ENCODE assay signal across 24 cellular contexts in the genomic region with DNA sequence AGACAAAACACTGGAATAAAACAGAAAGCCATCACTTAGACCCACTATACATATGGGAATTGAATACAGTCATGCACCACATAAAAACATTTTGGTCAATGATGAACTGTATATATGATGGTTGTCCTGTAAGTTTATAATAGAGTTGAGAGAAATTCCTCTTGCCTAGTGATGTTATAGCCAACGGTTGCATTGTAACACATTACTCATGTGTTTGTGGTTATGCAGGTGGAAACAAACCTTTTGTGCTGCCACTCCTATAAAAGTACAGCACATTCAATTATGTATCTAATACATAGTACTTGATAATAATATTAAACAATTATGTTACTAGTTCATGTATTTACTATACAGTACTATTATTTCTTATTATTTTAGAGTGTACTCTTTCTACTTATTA.
DNase-seq lines count a peak whose midpoint lies in the region; ATAC-seq and TF ChIP-seq lines count a peak whose summit lies in the region.
"Had no signal": no experiment of that assay in that cellular context is flagged by ENCODE, and none has a peak within 500 bp of the region (broad histone marks: within the 10 kb centered on the region; RNA-seq: fewer than 3 reads in every experiment).

No MANE protein-coding gene starts in this region.

- no peak overlapping the region for H3K9ac ChIP-seq in PC-3 (ENCODE audit: low read length)
- H3K9ac ChIP-seq: BLaER1 had no signal

- CTCF ChIA-PET in PC-3 (lab: Charles Lee), result no interaction called here

- H3K9me2 ChIP-seq in PC-3 (replicated peaks; ENCODE audit: low read length), result no peaks in the 10 kb centered on the region

- no peak overlapping the region for H3K4me2 ChIP-seq in PC-3 (ENCODE audit: low read length)
- H3K4me2 ChIP-seq: BLaER1 had no signal

- no peaks in the 10 kb centered on the region for H3K36me3 ChIP-seq in PC-3 (ENCODE audit: low read depth, low read length)
- H3K36me3 ChIP-seq: BE2C, BLaER1 had no signal

- H3K27me3 ChIP-seq in PC-3 (ENCODE audit: low read length) (no peaks in the 10 kb centered on the region), foreskin keratinocyte (no peaks in the 10 kb centered on the region)
- H3K27me3 ChIP-seq: BE2C, BLaER1 had no signal

- ATAC-seq in PC-3 (peak; percentile 84), foreskin keratinocyte (peak; percentile 92), HG03342 (IDR thresholded peaks at IDR 0.05; ENCODE audit: unreplicated experiment) (no peak)
- ATAC-seq: GM12878 had no signal

- POLR2A ChIA-PET in PC-3 (lab: Charles Lee; ENCODE audit: unreplicated experiment), result no interaction called here

- H3K9me3 ChIP-seq in PC-3 (ENCODE audit: low read length), result peaks cover 12% of the 10 kb centered on the region
- H3K9me3 ChIP-seq: BE2C had no signal

- H3K4me1 ChIP-seq in PC-3 (ENCODE audit: insufficient read depth, low read length), result no peaks in the 10 kb centered on the region
- no peaks in the 10 kb centered on the region for H3K4me1 ChIP-seq in foreskin keratinocyte
- H3K4me1 ChIP-seq: BE2C, BLaER1 had no signal

- no peaks in the 10 kb centered on the region for H3K79me2 ChIP-seq in PC-3 (ENCODE audit: low read length)

- DNase-seq in PC-3 (peak; percentile 61), SW480 (ENCODE audit: low spot score) (peak; percentile 6), epithelial cell of esophagus (ENCODE audit: low read depth) (peak; percentile 47), foreskin keratinocyte (peak; percentile 48 to 69), NCI-H69 (lab: John Stamatoyannopoulos, UW) (no peak)
- no peak for DNase-seq in stimulated activated CD4-positive, alpha-beta T cell treated with anti-CD3 and anti-CD28 coated beads, Interleukin-4, amount 100 ng/mL, for 1 hour
- DNase-seq: 8988T; ACHN; BE2C; C1 segment of cervical spinal cord; CD4-positive, alpha-beta memory T cell; CD4-positive, CD25-positive, alpha-beta regulatory T cell; CD8-positive, alpha-beta memory T cell; COR-L47; DMS 273 treated with DMSO at 0.1 percent for 48 hours; DMS153; DMS53; DMS79; DND-41; EL; GDM1 had no signal

- BruUV-seq in PC-3 (replicated peaks; lab: Mats Ljungman, UMichigan), result no TSS peak

- H3K4me3 ChIP-seq in PC-3 (ENCODE audit: low read length), result no peak overlapping the region
- H3K4me3 ChIP-seq in epithelial cell of esophagus (ENCODE audit: low read length), result no peak overlapping the region
- H3K4me3 ChIP-seq: BLaER1, GM12878 had no signal

- H4K20me1 ChIP-seq in PC-3 (ENCODE audit: low read length), result no peaks in the 10 kb centered on the region
- H4K20me1 ChIP-seq: BLaER1 had no signal

- H3F3A ChIP-seq in PC-3 (ENCODE audit: low read length, unreplicated experiment), result no peaks in the 10 kb centered on the region

- TF ChIP-seq CTCF in PC-3 (conservative IDR thresholded peaks at IDR 0.05; ENCODE audit: low read depth, low read length) (no peak), epithelial cell of esophagus (IDR thresholded peaks at IDR 0.05; ENCODE audit: insufficient read depth, low read depth, low read length, missing control alignments) (no peak), foreskin keratinocyte (conservative IDR thresholded peaks at IDR 0.05) (no peak)

- intact Hi-C loops in PC-3 (cut with micrococcal nuclease), result no loop called here

- no peak overlapping the region for H2AFZ ChIP-seq in PC-3 (ENCODE audit: low read length)

- H3K27ac ChIP-seq in PC-3 (ENCODE audit: low read length), result no peak overlapping the region
- no peak overlapping the region for H3K27ac ChIP-seq in foreskin keratinocyte
- H3K27ac ChIP-seq: BLaER1 had no signal

Comparison
In these comparisons a context has a peak if more than half of its experiments do, and no peak if none do; other contexts are left out.
1. DNase-seq: peak in PC-3 (single experiment), SW480 (single experiment), epithelial cell of esophagus (single experiment) and foreskin keratinocyte (2 of 2); none in stimulated activated CD4-positive, alpha-beta T cell treated with anti-CD3 and anti-CD28 coated beads, Interleukin-4, amount 100 ng/mL, for 1 hour (single experiment) and NCI-H69 (single experiment).